ENCODE assay signal across 8 cellular contexts in genomic region chr19:638901-639250, GRCh38. TPM values are rescaled to one million over a fixed set of nuclear protein-coding genes. Genes with fewer than 3 reads are reported as not detected.
A peak's percentile ranks its signal among the peaks of the same experiment; 100 is the strongest.
DNase-seq lines count a peak whose midpoint lies in the region; ATAC-seq, FAIRE-seq and TF ChIP-seq lines count a peak whose summit lies in the region.

No MANE protein-coding gene starts in this region.

- H3K4me2 ChIP-seq in GM12878 (ENCODE audit: control insufficient read depth, insufficient read depth), result peak overlapping the region; percentile 93

- POLR2A ChIA-PET in GM12878 (lab: Charles Lee), result no interaction called here

- peak overlapping the region; percentile 85 for H3K4me3 Mint-ChIP-seq in activated naive CD4-positive, alpha-beta T cell treated with anti-CD3 and anti-CD28 coated beads, Interleukin-2, amount 50 U/mL, for 24 hours

- ATAC-seq in GM12878 (no peak), upper lobe of left lung (ENCODE audit: low FRiP score in 2 of 2) (no peak)

- H3K36me3 ChIP-seq in GM12878 (ENCODE audit: control insufficient read depth in 2 of 2, insufficient read depth in 2 of 2, low read length in 1 of 2) (no peaks in the 10 kb centered on the region), muscle layer of colon (ENCODE audit: insufficient read depth, low read length) (no peaks in the 10 kb centered on the region), upper lobe of left lung (peaks cover 0 to under 1% (median 0%) of the 10 kb centered on the region in 4 donors), thyroid gland (no peaks in the 10 kb centered on the region)

- H3K27ac ChIP-seq in GM12878 (ENCODE audit: control insufficient read depth, insufficient read depth) (no peak overlapping the region), muscle layer of colon (ENCODE audit: low read depth, low read length) (no peak overlapping the region), upper lobe of left lung (peak overlapping the region in 2 of 4 donors; percentile 10 to 39), thyroid gland (no peak overlapping the region)

- H3K4me3 ChIP-seq in GM12878 (no peak overlapping the region; the same call in 1 of the 2 replicates), muscle layer of colon (ENCODE audit: low read depth in 1 of 2, low read length in 2 of 2) (peak overlapping the region; percentile 55 to 58), upper lobe of left lung (peak overlapping the region in 3 of 4 donors; percentile 46 to 58 (median 56)), thyroid gland (replicated peaks in 1 of 3) (no peak overlapping the region)

- no peak for TF ChIP-seq EP300 in GM12878 (IDR thresholded peaks at IDR 0.05; ENCODE audit: borderline replicate concordance in 1 of 2, control insufficient read depth in 1 of 2, low read depth in 2 of 2, low read length in 2 of 2)
- TF ChIP-seq EP300 in upper lobe of left lung (IDR thresholded peaks at IDR 0.05), result no peak

- H3K4me1 ChIP-seq in GM12878 (ENCODE audit: control insufficient read depth, insufficient read depth, low read length), result peaks cover 30% of the 10 kb centered on the region
- H3K4me1 ChIP-seq in muscle layer of colon (ENCODE audit: insufficient read depth, low read length), result peaks cover 13% of the 10 kb centered on the region
- peaks cover 21 to 27% (median 23%) of the 10 kb centered on the region in 4 donors for H3K4me1 ChIP-seq in upper lobe of left lung
- H3K4me1 ChIP-seq in thyroid gland, result peaks cover 17 to 21% of the 10 kb centered on the region in 2 donors

- no peaks in the 10 kb centered on the region for H3K36me3 Mint-ChIP-seq in activated naive CD4-positive, alpha-beta T cell treated with anti-CD3 and anti-CD28 coated beads, Interleukin-2, amount 50 U/mL, for 24 hours

- no peak for DNase-seq in activated naive CD4-positive, alpha-beta T cell treated with anti-CD3 and anti-CD28 coated beads, Interleukin-2, amount 50 U/mL, for 16 hours
- DNase-seq in GM12878 (ENCODE audit: low read depth, low spot score) (no peak), upper lobe of left lung (no peak), thyroid gland (no peak), SKM-1 treated with dmso at 0.1 percent for 144 hours (lab: John Stamatoyannopoulos, UW; ENCODE audit: unreplicated experiment) (no peak), GM20000 (ENCODE audit: low spot score) (no peak)

- TF ChIP-seq POLR2A in GM12878 (IDR thresholded peaks at IDR 0.05; ENCODE audit: low read depth, low read length) (no peak), upper lobe of left lung (IDR thresholded peaks at IDR 0.05) (no peak), thyroid gland (IDR thresholded peaks at IDR 0.05) (no peak)

- CTCF ChIA-PET in GM12878 (lab: Yijun Ruan, JAX), result no interaction called here

- H3K9me3 ChIP-seq in GM12878 (replicated peaks; ENCODE audit: control insufficient read depth, insufficient read depth, low read length) (no peaks in the 10 kb centered on the region), muscle layer of colon (ENCODE audit: low read length) (no peaks in the 10 kb centered on the region), upper lobe of left lung (no peaks in the 10 kb centered on the region), thyroid gland (no peaks in the 10 kb centered on the region)

- no peaks in the 10 kb centered on the region for H3K27me3 Mint-ChIP-seq in activated naive CD4-positive, alpha-beta T cell treated with anti-CD3 and anti-CD28 coated beads, Interleukin-2, amount 50 U/mL, for 24 hours

- intact Hi-C loops in GM12878 (cut with micrococcal nuclease; ENCODE audit: unreplicated experiment), result no loop called here
- intact Hi-C loops in thyroid gland (cut with DNase I), result no loop called here

- SMC1A ChIA-PET in GM12878 (lab: Charles Lee; ENCODE audit: uncharacterized antibody, unreplicated experiment), result no interaction called here

- WGBS in GM12878 (ENCODE audit: insufficient coverage, insufficient replicate concordance, low lambda C conversion rate, missing lambda C conversion rate), result 60% methylated on average over 16 of the region's 17 CpGs
- 57% methylated on average over 17 of the region's 17 CpGs; no CpG with 5 or more reads in 1 of the 2 donors for WGBS in upper lobe of left lung, 2 donors
- WGBS in thyroid gland, 2 donors, result 20 to 78% methylated on average over 1 to 13 of the region's 17 CpGs

- peaks cover 9% of the 10 kb centered on the region for H3K4me1 Mint-ChIP-seq in activated naive CD4-positive, alpha-beta T cell treated with anti-CD3 and anti-CD28 coated beads, Interleukin-2, amount 50 U/mL, for 24 hours

- H3K79me2 ChIP-seq in GM12878 (ENCODE audit: control insufficient read depth, insufficient read depth, low read length), result peaks cover 3% of the 10 kb centered on the region; the same call in 1 of the 2 replicates

- RAD21 ChIA-PET in GM12878 (lab: Charles Lee; ENCODE audit: unreplicated experiment), result no interaction called here

- no peak overlapping the region for H3K9ac ChIP-seq in GM12878 (ENCODE audit: control insufficient read depth, insufficient read depth, low read length)
- H3K9ac ChIP-seq in muscle layer of colon (ENCODE audit: low read length), result no peak overlapping the region

- H4K20me1 ChIP-seq in GM12878 (ENCODE audit: control insufficient read depth, insufficient read depth), result no peaks in the 10 kb centered on the region

- in situ Hi-C loops in GM12878 (cut with MboI), result no loop called here

- no peak for FAIRE-seq in GM12878 (lab: Jason Lieb, UNC)

- no peak overlapping the region for H2AFZ ChIP-seq in GM12878 (ENCODE audit: control insufficient read depth, low read depth, low read length)

- no peak for TF ChIP-seq RAD21 in GM12878 (IDR thresholded peaks at IDR 0.05; ENCODE audit: insufficient read depth, low read depth, low read length)

- no peaks in the 10 kb centered on the region for H3K9me3 Mint-ChIP-seq in activated naive CD4-positive, alpha-beta T cell treated with anti-CD3 and anti-CD28 coated beads, Interleukin-2, amount 50 U/mL, for 24 hours

- no peak overlapping the region for H3K27ac Mint-ChIP-seq in activated naive CD4-positive, alpha-beta T cell treated with anti-CD3 and anti-CD28 coated beads, Interleukin-2, amount 50 U/mL, for 24 hours

- TF ChIP-seq CTCF in GM12878 (IDR thresholded peaks at IDR 0.05 in 2 of 3, conservative IDR thresholded peaks at IDR 0.05 in 1 of 3; ENCODE audit: control insufficient read depth in 2 of 3, extremely low read depth in 1 of 3, insufficient read depth in 1 of 3, low read depth in 3 of 3, low read length in 3 of 3) (no peak), upper lobe of left lung (IDR thresholded peaks at IDR 0.05) (no peak), thyroid gland (IDR thresholded peaks at IDR 0.05) (no peak), GM20000 (IDR thresholded peaks at IDR 0.05; ENCODE audit: extremely low read depth, missing control alignments) (no peak)

- H3K27me3 ChIP-seq in GM12878 (replicated peaks in 1 of 2; ENCODE audit: control insufficient read depth in 2 of 2, insufficient read depth in 2 of 2, low read length in 1 of 2) (no peaks in the 10 kb centered on the region), muscle layer of colon (ENCODE audit: control insufficient read depth in 1 of 2, insufficient read depth in 2 of 2, low read length in 2 of 2) (no peaks in the 10 kb centered on the region), upper lobe of left lung (no peaks in the 10 kb centered on the region), thyroid gland (no peaks in the 10 kb centered on the region)

- no TSS peak for BruUV-seq in GM12878 (replicated peaks; lab: Mats Ljungman, UMichigan)

RNA-seq across cellular contexts. Expression of gene FGF22, which starts 0.8 kb away (rescaled TPM):
- total RNA-seq in GM12878 (2013; cell fraction: nucleolus; rRNA removed), result not detected in 2 replicates
- total RNA-seq in GM12878 (2014; rRNA removed) (not detected in 2 replicates), GM12878 (2014; rRNA removed; fragmentation: Illumina TruSeq; extraction: Trizol) (not detected in 2 replicates), GM12878 (2021) (not detected in 2 replicates), upper lobe of left lung (1 to 10 TPM in 3 of 6 donors, under 1 TPM in 2, not detected in 1; 0.40 to 6.3 (median 1.2) TPM), thyroid gland (not detected)
- polyA plus RNA-seq in GM12878 (2011; ENCODE audit: low read depth), result not detected
- polyA plus RNA-seq in GM12878 (2011; rRNA removed) (not detected in 2 replicates), GM12878 (2014; fragmentation: Illumina TruSeq; extraction: Trizol) (not detected in 2 replicates), GM12878 (2014; fragmentation: Nextera tagmentation; extraction: Ambion mirVana) (not detected), GM12878 (2014; rRNA removed) (0.05 and 0.13 TPM in 2 replicates), GM12878 (2016; fragmentation: Nextera tagmentation; extraction: Ambion mirVana) (not detected)
- 0.03 TPM in 1 of 2 replicates, not detected in the other for polyA plus RNA-seq in GM12878 (2011; cell fraction: cytosol; rRNA removed)
- not detected in 2 replicates for polyA plus RNA-seq in GM12878 (2011; cell fraction: nucleus; rRNA removed)
- 0.24 TPM in 1 of 2 replicates, not detected in the other for polyA plus RNA-seq in GM12878 (2012)
- polyA minus RNA-seq in GM12878 (2011; rRNA and poly(A)+ RNA removed), result not detected in 2 replicates
- polyA minus RNA-seq in GM12878 (2011; cell fraction: cytosol; rRNA and poly(A)+ RNA removed), result not detected in 2 replicates
- polyA minus RNA-seq in GM12878 (2011; cell fraction: nucleus; rRNA and poly(A)+ RNA removed), result not detected in 2 replicates

RNA-seq across cellular contexts. Expression of gene POLRMT, which starts 5.5 kb away (rescaled TPM):
- total RNA-seq in GM12878 (2013; cell fraction: nucleolus; rRNA removed), result 47.3 and 62.5 TPM in 2 replicates
- 36.5 and 42.8 TPM in 2 replicates for total RNA-seq in GM12878 (2014; rRNA removed)
- 22.0 and 22.8 TPM in 2 replicates for total RNA-seq in GM12878 (2014; rRNA removed; fragmentation: Illumina TruSeq; extraction: Trizol)
- total RNA-seq in GM12878 (2021), result 57.6 and 59.8 TPM in 2 replicates
- polyA plus RNA-seq in GM12878 (2011; ENCODE audit: low read depth), result 24.6 TPM
- polyA plus RNA-seq in GM12878 (2011; rRNA removed), result 16.6 and 54.0 TPM in 2 replicates
- polyA plus RNA-seq in GM12878 (2011; cell fraction: cytosol; rRNA removed), result 27.6 and 50.3 TPM in 2 replicates
- polyA plus RNA-seq in GM12878 (2011; cell fraction: nucleus; rRNA removed), result 300 and 345 TPM in 2 replicates
- polyA plus RNA-seq in GM12878 (2012), result 36.1 and 38.8 TPM in 2 replicates
- 7.3 and 30.8 TPM in 2 replicates for polyA plus RNA-seq in GM12878 (2014; fragmentation: Illumina TruSeq; extraction: Trizol)
- 10 to 100 TPM in 1 of 2 experiments, 1 to 10 TPM in 1; 9.9 to 27.9 TPM for polyA plus RNA-seq in GM12878 (2014; fragmentation: Nextera tagmentation; extraction: Ambion mirVana)
- polyA plus RNA-seq in GM12878 (2014; rRNA removed), result 38.4 and 52.6 TPM in 2 replicates
- polyA plus RNA-seq in GM12878 (2016; fragmentation: Nextera tagmentation; extraction: Ambion mirVana), result 10 to 100 TPM; 28.1 to 44.7 TPM
- 91.7 and 110 TPM in 2 replicates for polyA minus RNA-seq in GM12878 (2011; rRNA and poly(A)+ RNA removed)
- 33.9 and 39.2 TPM in 2 replicates for polyA minus RNA-seq in GM12878 (2011; cell fraction: cytosol; rRNA and poly(A)+ RNA removed)
- polyA minus RNA-seq in GM12878 (2011; cell fraction: nucleus; rRNA and poly(A)+ RNA removed), result 50.2 and 63.4 TPM in 2 replicates
- total RNA-seq in upper lobe of left lung, result 10 to 100 TPM; 26.7 to 86.5 (median 50.9) TPM
- 10 to 100 TPM; 23.2 to 39.7 (median 33.1) TPM for total RNA-seq in thyroid gland

RNA-seq across cellular contexts. Expression of gene RNF126, which starts 24.1 kb away (rescaled TPM):
- 45.4 and 54.1 TPM in 2 replicates for total RNA-seq in GM12878 (2013; cell fraction: nucleolus; rRNA removed)
- 81.3 and 100 TPM in 2 replicates for total RNA-seq in GM12878 (2014; rRNA removed)
- 13.5 and 19.2 TPM in 2 replicates for total RNA-seq in GM12878 (2014; rRNA removed; fragmentation: Illumina TruSeq; extraction: Trizol)
- total RNA-seq in GM12878 (2021), result 78.3 and 90.2 TPM in 2 replicates
- 7.8 TPM for polyA plus RNA-seq in GM12878 (2011; ENCODE audit: low read depth)
- polyA plus RNA-seq in GM12878 (2011; rRNA removed), result 4.5 and 8.9 TPM in 2 replicates
- 22.0 and 33.7 TPM in 2 replicates for polyA plus RNA-seq in GM12878 (2011; cell fraction: cytosol; rRNA removed)
- polyA plus RNA-seq in GM12878 (2011; cell fraction: nucleus; rRNA removed), result 59.1 and 84.4 TPM in 2 replicates
- polyA plus RNA-seq in GM12878 (2012), result 46.6 and 57.2 TPM in 2 replicates
- 0.90 and 5.2 TPM in 2 replicates for polyA plus RNA-seq in GM12878 (2014; fragmentation: Illumina TruSeq; extraction: Trizol)
- under 1 TPM; 0.45 to 0.73 TPM for polyA plus RNA-seq in GM12878 (2014; fragmentation: Nextera tagmentation; extraction: Ambion mirVana)
- 84.2 and 98.4 TPM in 2 replicates for polyA plus RNA-seq in GM12878 (2014; rRNA removed)
- polyA plus RNA-seq in GM12878 (2016; fragmentation: Nextera tagmentation; extraction: Ambion mirVana), result 10 to 100 TPM; 81.9 to 85.7 TPM
- polyA minus RNA-seq in GM12878 (2011; rRNA and poly(A)+ RNA removed), result 6.1 and 15.7 TPM in 2 replicates
- polyA minus RNA-seq in GM12878 (2011; cell fraction: cytosol; rRNA and poly(A)+ RNA removed), result 15.3 and 15.5 TPM in 2 replicates
- polyA minus RNA-seq in GM12878 (2011; cell fraction: nucleus; rRNA and poly(A)+ RNA removed), result 20.7 and 35.5 TPM in 2 replicates
- 100 to 1,000 TPM in 1 of 6 donors, 10 to 100 TPM in 5; 36.7 to 106 (median 66.3) TPM for total RNA-seq in upper lobe of left lung
- 10 to 100 TPM; 41.4 to 55.5 (median 53.5) TPM for total RNA-seq in thyroid gland

RNA-seq across cellular contexts. Expression of gene FSTL3, which starts 37.3 kb away (rescaled TPM):
- 67.2 and 78.8 TPM in 2 replicates for total RNA-seq in GM12878 (2013; cell fraction: nucleolus; rRNA removed)
- total RNA-seq in GM12878 (2014; rRNA removed) (10.2 and 10.3 TPM in 2 replicates), GM12878 (2014; rRNA removed; fragmentation: Illumina TruSeq; extraction: Trizol) (4.3 and 4.5 TPM in 2 replicates), GM12878 (2021) (10.9 and 12.0 TPM in 2 replicates), upper lobe of left lung (100 to 1,000 TPM; 109 to 335 (median 197) TPM), thyroid gland (10 to 100 TPM; 16.2 to 73.4 (median 62.9) TPM)
- polyA plus RNA-seq in GM12878 (2011; ENCODE audit: low read depth), result 9.1 TPM
- polyA plus RNA-seq in GM12878 (2011; rRNA removed) (8.4 and 13.5 TPM in 2 replicates), GM12878 (2014; fragmentation: Illumina TruSeq; extraction: Trizol) (2.4 and 2.7 TPM in 2 replicates), GM12878 (2014; fragmentation: Nextera tagmentation; extraction: Ambion mirVana) (under 1 TPM; 0.42 to 0.79 TPM), GM12878 (2014; rRNA removed) (10.5 and 12.5 TPM in 2 replicates), GM12878 (2016; fragmentation: Nextera tagmentation; extraction: Ambion mirVana) (1 to 10 TPM; 2.4 TPM)
- polyA plus RNA-seq in GM12878 (2011; cell fraction: cytosol; rRNA removed), result 22.5 and 39.1 TPM in 2 replicates
- polyA plus RNA-seq in GM12878 (2011; cell fraction: nucleus; rRNA removed), result 115 TPM in 2 replicates
- 9.7 and 30.0 TPM in 2 replicates for polyA plus RNA-seq in GM12878 (2012)
- 7.3 and 13.2 TPM in 2 replicates for polyA minus RNA-seq in GM12878 (2011; rRNA and poly(A)+ RNA removed)
- 11.7 and 12.8 TPM in 2 replicates for polyA minus RNA-seq in GM12878 (2011; cell fraction: cytosol; rRNA and poly(A)+ RNA removed)
- polyA minus RNA-seq in GM12878 (2011; cell fraction: nucleus; rRNA and poly(A)+ RNA removed), result 5.9 and 12.5 TPM in 2 replicates

RNA-seq across cellular contexts. Expression of gene HCN2, which starts 49.2 kb away (rescaled TPM):
- total RNA-seq in GM12878 (2013; cell fraction: nucleolus; rRNA removed), result 0.12 TPM in 1 of 2 replicates, not detected in the other
- total RNA-seq in GM12878 (2014; rRNA removed), result 0.11 TPM in 1 of 2 replicates, not detected in the other
- 0.04 TPM in 1 of 2 replicates, not detected in the other for total RNA-seq in GM12878 (2014; rRNA removed; fragmentation: Illumina TruSeq; extraction: Trizol)
- 0.45 and 0.54 TPM in 2 replicates for total RNA-seq in GM12878 (2021)
- polyA plus RNA-seq in GM12878 (2011; ENCODE audit: low read depth), result 0.17 TPM
- 0.05 TPM in 1 of 2 replicates, not detected in the other for polyA plus RNA-seq in GM12878 (2011; rRNA removed)
- polyA plus RNA-seq in GM12878 (2011; cell fraction: cytosol; rRNA removed), result 0.03 and 0.10 TPM in 2 replicates
- polyA plus RNA-seq in GM12878 (2011; cell fraction: nucleus; rRNA removed), result 0.34 and 0.51 TPM in 2 replicates
- polyA plus RNA-seq in GM12878 (2012), result 0.41 and 0.77 TPM in 2 replicates
- 0.01 TPM in 1 of 2 replicates, not detected in the other for polyA plus RNA-seq in GM12878 (2014; fragmentation: Illumina TruSeq; extraction: Trizol)
- polyA plus RNA-seq in GM12878 (2014; fragmentation: Nextera tagmentation; extraction: Ambion mirVana), result not detected
- 0.09 and 0.13 TPM in 2 replicates for polyA plus RNA-seq in GM12878 (2014; rRNA removed)
- not detected for polyA plus RNA-seq in GM12878 (2016; fragmentation: Nextera tagmentation; extraction: Ambion mirVana)
- not detected in 2 replicates for polyA minus RNA-seq in GM12878 (2011; rRNA and poly(A)+ RNA removed)
- not detected in 2 replicates for polyA minus RNA-seq in GM12878 (2011; cell fraction: cytosol; rRNA and poly(A)+ RNA removed)
- polyA minus RNA-seq in GM12878 (2011; cell fraction: nucleus; rRNA and poly(A)+ RNA removed), result 0.12 TPM in 1 of 2 replicates, not detected in the other
- total RNA-seq in upper lobe of left lung, result under 1 TPM in 3 of 6 donors, not detected in 3; 0.46 to 0.47 (median 0.46) TPM
- not detected for total RNA-seq in thyroid gland

Comparison
In these comparisons a context has a peak if more than half of its experiments do, and no peak if none do; other contexts are left out.
1. H3K4me3 ChIP-seq: peak in muscle layer of colon (2 of 2) and upper lobe of left lung (3 of 4); none in GM12878 (single experiment) and thyroid gland (0 of 3).